In the genomic region with DNA sequence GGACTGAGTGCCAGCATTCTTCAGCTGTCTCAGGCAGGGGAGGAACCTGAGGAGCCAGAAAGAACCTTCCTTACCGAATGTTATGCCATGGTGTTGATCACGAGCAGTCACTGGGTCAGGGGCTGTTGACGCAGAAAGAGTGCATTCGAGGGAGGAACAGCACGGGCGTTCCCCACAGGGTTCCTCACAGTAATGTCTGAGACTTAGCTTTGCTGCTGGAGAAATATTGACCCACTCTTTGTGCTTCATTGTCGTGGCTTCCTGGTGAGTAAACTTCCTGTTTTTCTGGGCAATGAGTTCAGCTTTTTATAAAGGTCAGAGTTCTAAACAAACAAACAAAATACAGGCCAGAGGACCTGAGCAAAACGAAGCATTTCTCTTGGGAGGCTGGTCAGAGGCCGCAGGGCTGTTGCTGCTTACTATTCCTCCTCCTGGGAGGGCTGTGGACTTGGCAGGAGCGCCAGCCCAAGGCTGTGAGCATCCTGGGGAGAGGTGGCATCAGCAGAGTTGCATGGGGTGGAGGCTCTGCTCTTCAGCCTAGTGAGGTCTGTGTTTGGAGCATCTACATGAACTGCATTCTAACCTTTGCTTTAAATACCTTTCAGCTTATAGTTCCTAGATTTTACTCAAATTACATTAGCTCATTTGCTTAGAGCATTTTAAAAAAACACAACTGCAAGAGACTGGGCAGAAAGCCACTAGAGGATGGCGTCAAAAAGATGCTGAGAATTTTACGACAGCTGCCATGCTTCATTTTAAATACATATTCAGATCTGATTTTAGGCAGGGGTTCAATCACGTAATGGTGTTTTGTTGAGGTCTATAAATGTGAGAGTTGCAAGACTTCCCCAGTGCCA, we compare ENCODE assay signal across 8 cellular contexts.
DNase-seq lines count a peak whose midpoint lies in the region; TF ChIP-seq lines count a peak whose summit lies in the region.

No MANE protein-coding gene starts in this region.

- H3K27ac Mint-ChIP-seq in nephron progenitor cell = peak overlapping the region; percentile 74

- intact Hi-C loops in thyroid gland (cut with DNase I) = no loop called here

- no peaks in the 10 kb centered on the region for H3F3A ChIP-seq in DOHH2 (ENCODE audit: control insufficient read depth, insufficient read depth)

- DNase-seq in NCI-H2196 treated with DMSO at 0.1 percent for 48 hours (lab: John Stamatoyannopoulos, UW; ENCODE audit: unreplicated experiment) = peak; percentile 41
- DNase-seq in choroid plexus epithelial cell (ENCODE audit: low read depth) = peak; percentile 96
- DNase-seq in nephron progenitor cell = no peak
- DNase-seq in stimulated activated CD4-positive, alpha-beta T cell treated with anti-CD3 and anti-CD28 coated beads, Interleukin-1b, Interleukin-23, amount 100 ng/mL, for 48 hours = no peak
- no peak for DNase-seq in thyroid gland
- DNase-seq in NCI-H1436 treated with DMSO at 0.1 percent for 48 hours (lab: John Stamatoyannopoulos, UW) = no peak
- DNase-seq in activated CD4-positive, CD25-positive, alpha-beta regulatory T cell treated with anti-CD3 and anti-CD28 coated beads, Interleukin-2, amount 50 U/mL, for 72 hours = no peak

- no peak for TF ChIP-seq POLR2A in thyroid gland (IDR thresholded peaks at IDR 0.05)

- peaks cover 8% of the 10 kb centered on the region for H3K36me3 Mint-ChIP-seq in nephron progenitor cell (ENCODE audit: low read depth)

- H3K27ac ChIP-seq in DOHH2 (ENCODE audit: low read depth, low read length) (no peak overlapping the region), thyroid gland (no peak overlapping the region)

- 70 to 73% methylated on average over 13 of the region's 13 CpGs for WGBS in thyroid gland, 2 donors

- H3K27me3 ChIP-seq in DOHH2 (ENCODE audit: control insufficient read depth, low read length) = no peaks in the 10 kb centered on the region
- H3K27me3 ChIP-seq in thyroid gland = no peaks in the 10 kb centered on the region

- peaks cover 3% of the 10 kb centered on the region for H3K9me3 Mint-ChIP-seq in nephron progenitor cell

- H3K4me3 ChIP-seq in DOHH2 (ENCODE audit: low read length) = no peak overlapping the region
- H3K4me3 ChIP-seq in choroid plexus epithelial cell (ENCODE audit: low read depth, low read length) = no peak overlapping the region
- no peak overlapping the region for H3K4me3 ChIP-seq in thyroid gland (replicated peaks in 1 of 3)

- peak overlapping the region; percentile 4; the same call in 1 of the 2 replicates for H3K4me2 ChIP-seq in DOHH2 (ENCODE audit: low read length)

- H3K4me3 Mint-ChIP-seq in nephron progenitor cell = no peak overlapping the region

- no peaks in the 10 kb centered on the region for H4K20me1 ChIP-seq in DOHH2 (ENCODE audit: control insufficient read depth, insufficient read depth, low read depth, low read length)

- no peaks in the 10 kb centered on the region for H3K9me2 ChIP-seq in DOHH2 (replicated peaks; ENCODE audit: control insufficient read depth, low read length)

- no peak for TF ChIP-seq CTCF in DOHH2 (IDR thresholded peaks at IDR 0.05; ENCODE audit: low read depth, low read length, poor library complexity, severe bottlenecking)
- no peak for TF ChIP-seq CTCF in choroid plexus epithelial cell (conservative IDR thresholded peaks at IDR 0.05; ENCODE audit: low read depth, low read length)
- no peak for TF ChIP-seq CTCF in nephron progenitor cell (IDR thresholded peaks at IDR 0.05)
- TF ChIP-seq CTCF in thyroid gland (IDR thresholded peaks at IDR 0.05) = no peak

- H3K36me3 ChIP-seq in DOHH2 (ENCODE audit: control insufficient read depth, low read length) (no peaks in the 10 kb centered on the region; the same call in 1 of the 2 replicates), thyroid gland (no peaks in the 10 kb centered on the region)

- H3K9me3 ChIP-seq in DOHH2 (ENCODE audit: control insufficient read depth, insufficient read depth, low read length) = no peaks in the 10 kb centered on the region
- H3K9me3 ChIP-seq in thyroid gland = no peaks in the 10 kb centered on the region

- peaks cover 10% of the 10 kb centered on the region for H3K27me3 Mint-ChIP-seq in nephron progenitor cell (ENCODE audit: low read depth, poor library complexity)

- H3K4me1 Mint-ChIP-seq in nephron progenitor cell = peaks cover 25% of the 10 kb centered on the region

- H3K4me1 ChIP-seq in DOHH2 (ENCODE audit: control insufficient read depth, low read length) = peaks cover 14% of the 10 kb centered on the region
- H3K4me1 ChIP-seq in thyroid gland = no peaks in the 10 kb centered on the region

- H3K79me2 ChIP-seq in DOHH2 (ENCODE audit: control insufficient read depth, low read length) = no peaks in the 10 kb centered on the region

Comparison
In these comparisons a context has a peak if more than half of its experiments do, and no peak if none do; other contexts are left out.
1. DNase-seq: peak in NCI-H2196 treated with DMSO at 0.1 percent for 48 hours (single experiment) and choroid plexus epithelial cell (single experiment); none in nephron progenitor cell (single experiment), stimulated activated CD4-positive, alpha-beta T cell treated with anti-CD3 and anti-CD28 coated beads, Interleukin-1b, Interleukin-23, amount 100 ng/mL, for 48 hours (single experiment), thyroid gland (0 of 2), NCI-H1436 treated with DMSO at 0.1 percent for 48 hours (single experiment) and activated CD4-positive, CD25-positive, alpha-beta regulatory T cell treated with anti-CD3 and anti-CD28 coated beads, Interleukin-2, amount 50 U/mL, for 72 hours (single experiment).